In the genomic region with DNA sequence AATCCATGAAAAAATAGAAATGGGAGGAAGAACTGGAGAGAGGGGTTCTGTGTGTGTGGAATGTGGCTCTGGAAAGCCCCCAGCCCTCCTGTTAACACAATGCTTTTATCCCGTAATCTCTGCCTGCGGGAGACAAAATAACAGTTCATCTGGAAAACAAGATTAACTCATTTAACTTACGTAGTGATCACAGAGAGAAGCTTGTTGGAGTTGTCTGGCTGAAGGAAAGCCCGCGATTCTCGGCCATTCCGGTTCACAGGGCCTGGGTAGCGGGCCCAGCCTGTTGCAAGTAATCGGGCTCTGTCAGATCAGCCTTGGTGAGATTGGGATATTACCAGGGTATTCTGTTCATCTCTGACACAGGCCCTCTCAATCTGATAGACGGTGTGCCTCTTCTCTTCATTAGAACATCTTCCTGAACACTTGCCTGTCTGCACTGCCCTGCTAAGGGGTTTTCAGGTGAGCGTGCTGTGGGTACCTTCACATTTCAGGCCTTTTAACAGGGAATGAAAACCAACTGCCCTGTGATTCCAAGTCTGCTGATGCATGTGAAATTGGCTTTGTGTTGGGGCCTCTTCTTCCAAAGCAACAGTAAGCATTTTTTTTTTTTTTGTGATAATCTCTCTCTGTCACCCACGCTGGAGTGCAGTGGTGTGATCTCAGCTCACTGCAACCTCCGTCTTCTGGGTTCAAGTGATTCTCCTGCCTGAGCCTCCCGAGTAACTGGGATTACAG, we compare ENCODE assay signal across 18 cellular contexts.
A peak's percentile ranks its signal among the peaks of the same experiment; 100 is the strongest.
DNase-seq lines count a peak whose midpoint lies in the region; ATAC-seq and TF ChIP-seq lines count a peak whose summit lies in the region.
"Had no signal": no experiment of that assay in that cellular context is flagged by ENCODE, and none has a peak within 500 bp of the region (broad histone marks: within the 10 kb centered on the region; RNA-seq: fewer than 3 reads in every experiment).

No MANE protein-coding gene starts in this region.

- POLR2A ChIA-PET in SK-N-SH (lab: Yijun Ruan, JAX): no interaction called here

- WGBS in SK-N-SH (ENCODE audit: low lambda C conversion rate): 49% methylated on average over 14 of the region's 14 CpGs
- WGBS in ectodermal cell, 2 experiments: 52 to 71% methylated on average over 13 to 14 of the region's 14 CpGs

- CTCF ChIA-PET in SK-N-SH (lab: Yijun Ruan, JAX): no interaction called here

- ATAC-seq in SK-N-SH treated with all-trans-retinoic acid at 6 μM for 48 hours: no peak
- ATAC-seq: HCT116 had no signal

- H3F3A ChIP-seq in SK-N-SH (replicated peaks; ENCODE audit: insufficient read depth): no peaks in the 10 kb centered on the region

- H3K27ac ChIP-seq in SK-N-SH (ENCODE audit: low read depth in 2 of 2, low read length in 1 of 2) (no peak overlapping the region), ectodermal cell (ENCODE audit: insufficient read depth, low read depth, low read length, poor library complexity, severe bottlenecking) (peak overlapping the region; percentile 90)
- H3K27ac ChIP-seq: 22Rv1; BLaER1 treated with 17β-estradiol and CSF1 and Interleukin-3, amounts not matched to agents 10 nM and 100 nM; GM23248 had no signal

- H3K9me3 ChIP-seq in SK-N-SH (no peaks in the 10 kb centered on the region), ectodermal cell (ENCODE audit: control insufficient read depth, low read length) (no peaks in the 10 kb centered on the region)

- H4K20me1 ChIP-seq in SK-N-SH (ENCODE audit: insufficient read depth): no peaks in the 10 kb centered on the region
- H4K20me1 ChIP-seq: BLaER1 treated with 17β-estradiol and CSF1 and Interleukin-3, amounts not matched to agents 10 nM and 100 nM had no signal

- H3K4me1 Mint-ChIP-seq in neural crest cell: peaks cover 15% of the 10 kb centered on the region

- TF ChIP-seq RAD21 in SK-N-SH (IDR thresholded peaks at IDR 0.05; ENCODE audit: low read length): no peak

- H3K4me3 Mint-ChIP-seq in neural crest cell: no peak overlapping the region

- no peak overlapping the region for H2AFZ ChIP-seq in SK-N-SH (ENCODE audit: low read depth)
- H2AFZ ChIP-seq: GM23248 had no signal

- no peak overlapping the region for H3K9ac ChIP-seq in SK-N-SH
- H3K9ac ChIP-seq: BLaER1 treated with 17β-estradiol and CSF1 and Interleukin-3, amounts not matched to agents 10 nM and 100 nM; GM23248 had no signal

- TF ChIP-seq CTCF in SK-N-SH (IDR thresholded peaks at IDR 0.05) (no peak), neural crest cell (conservative IDR thresholded peaks at IDR 0.05) (no peak)

- H3K27me3 ChIP-seq in SK-N-SH (ENCODE audit: insufficient read depth) (no peaks in the 10 kb centered on the region), ectodermal cell (ENCODE audit: control insufficient read depth, insufficient read depth, low read length, poor library complexity, severe bottlenecking) (no peaks in the 10 kb centered on the region)
- H3K27me3 ChIP-seq: BLaER1 treated with 17β-estradiol and CSF1 and Interleukin-3, amounts not matched to agents 10 nM and 100 nM had no signal

- H3K4me3 ChIP-seq in SK-N-SH (ENCODE audit: low read depth in 2 of 2, low read length in 1 of 2) (no peak overlapping the region), ectodermal cell (ENCODE audit: insufficient read depth, low read depth, low read length) (no peak overlapping the region)
- H3K4me3 ChIP-seq: BLaER1 treated with 17β-estradiol and CSF1 and Interleukin-3, amounts not matched to agents 10 nM and 100 nM; GM23248 had no signal

- H3K4me2 ChIP-seq in SK-N-SH: no peak overlapping the region
- H3K4me2 ChIP-seq: BLaER1 treated with 17β-estradiol and CSF1 and Interleukin-3, amounts not matched to agents 10 nM and 100 nM had no signal

- H3K9me2 ChIP-seq in SK-N-SH: no peaks in the 10 kb centered on the region

- no peaks in the 10 kb centered on the region for H3K79me2 ChIP-seq in SK-N-SH (ENCODE audit: insufficient read depth)

- TF ChIP-seq EP300 in SK-N-SH (IDR thresholded peaks at IDR 0.05; ENCODE audit: borderline replicate concordance in 1 of 2, low read depth in 1 of 2, low read length in 1 of 2): no peak

- no peaks in the 10 kb centered on the region for H3K9me3 Mint-ChIP-seq in neural crest cell

- no peaks in the 10 kb centered on the region for H3K27me3 Mint-ChIP-seq in neural crest cell (ENCODE audit: low read depth)

- H3K36me3 ChIP-seq in SK-N-SH (replicated peaks in 1 of 2; ENCODE audit: control insufficient read depth in 1 of 2, insufficient read depth in 2 of 2, low read length in 1 of 2) (no peaks in the 10 kb centered on the region), ectodermal cell (ENCODE audit: control insufficient read depth, insufficient read depth, low read length) (no peaks in the 10 kb centered on the region)
- H3K36me3 ChIP-seq: BLaER1 treated with 17β-estradiol and CSF1 and Interleukin-3, amounts not matched to agents 10 nM and 100 nM had no signal

- H3K4me1 ChIP-seq in SK-N-SH (ENCODE audit: control insufficient read depth in 1 of 2, insufficient read depth in 2 of 2, low read depth in 1 of 2, low read length in 1 of 2) (no peaks in the 10 kb centered on the region; a peak in 1 of 4 replicates), ectodermal cell (ENCODE audit: control insufficient read depth, insufficient read depth, low read length) (peaks cover 16% of the 10 kb centered on the region)
- H3K4me1 ChIP-seq: BLaER1 treated with 17β-estradiol and CSF1 and Interleukin-3, amounts not matched to agents 10 nM and 100 nM had no signal

- H3K36me3 Mint-ChIP-seq in neural crest cell (ENCODE audit: low read depth): peaks cover 3% of the 10 kb centered on the region

- peak overlapping the region; percentile 66 for H3K27ac Mint-ChIP-seq in neural crest cell (ENCODE audit: unreplicated experiment)

- peak; percentile 22 for DNase-seq in SK-N-SH
- DNase-seq in neural crest cell (ENCODE audit: low read depth, low spot score): no peak
- DNase-seq in activated CD4-positive, alpha-beta T cell treated with anti-CD3 and anti-CD28 coated beads, Interleukin-2, amount 50 U/mL, for 4 hours: no peak
- DNase-seq in AG20443 (ENCODE audit: low spot score): no peak
- DNase-seq in OCI-M2 (lab: John Stamatoyannopoulos, UW; ENCODE audit: unreplicated experiment): no peak
- no peak for DNase-seq in activated CD4-positive, CD25-positive, alpha-beta regulatory T cell treated with anti-CD3 and anti-CD28 coated beads, Interleukin-2, amount 50 U/mL, for 72 hours
- DNase-seq: DND-41, GF-D8, GM23248, NCI-H187, NCI-H345, NCI-H526, SHP77 treated with DMSO at 0.1 percent for 48 hours had no signal

TF ChIP-seq in SK-N-SH, 30 proteins besides CTCF, POLR2A, EP300 and RAD21:
- TF ChIP-seq GATA2 (CRISPR knock-in tag; IDR thresholded peaks at IDR 0.05) (peak; percentile 39; the same call in 1 of the 2 replicates), MEF2A (IDR thresholded peaks at IDR 0.05; ENCODE audit: borderline replicate concordance, low read depth) (no peak), FOXM1 (IDR thresholded peaks at IDR 0.05; ENCODE audit: low read depth) (no peak)
TF ChIP-seq in SK-N-SH: peak in this region for 1.

TF ChIP-seq in SK-N-SH treated with all-trans-retinoic acid at 6 μM for 48 hours, 23 proteins besides CTCF, POLR2A, EP300 and RAD21:
- TF ChIP-seq ZNF565 (CRISPR knock-in tag; conservative IDR thresholded peaks at IDR 0.05; ENCODE audit: low read depth): no peak
